1 cellular context compared by ENCODE assay signal in genomic region chr11:117443269-117444186, GRCh38.
A peak's percentile ranks its signal among the peaks of the same experiment; 100 is the strongest.
TF ChIP-seq lines count a peak whose summit lies in the region.

No MANE protein-coding gene starts in this region.

TF ChIP-seq in K562, 482 proteins besides CTCF, POLR2A, EP300 and RAD21 (continued from another document):
- TF ChIP-seq STAG1 (CRISPR knock-in tag; IDR thresholded peaks at IDR 0.05; ENCODE audit: borderline replicate concordance): peak; percentile 58; the same call in 1 of the 2 replicates
- TF ChIP-seq NRF1 (conservative IDR thresholded peaks at IDR 0.05 in 1 of 2, IDR thresholded peaks at IDR 0.05 in 1 of 2): peak; percentile 8 to 11; a peak in 1 of 4 replicates
- TF ChIP-seq YY1 (IDR thresholded peaks at IDR 0.05; ENCODE audit: borderline replicate concordance in 1 of 3, control insufficient read depth in 1 of 3, extremely low read depth in 1 of 3, insufficient read depth in 3 of 3, insufficient read length in 1 of 3, insufficient replicate concordance in 2 of 3, low read depth in 1 of 3, low read length in 2 of 3): peak in 1 of 3 experiments; percentile 10
